ENCODE assay signal across 26 cellular contexts in the genomic region with DNA sequence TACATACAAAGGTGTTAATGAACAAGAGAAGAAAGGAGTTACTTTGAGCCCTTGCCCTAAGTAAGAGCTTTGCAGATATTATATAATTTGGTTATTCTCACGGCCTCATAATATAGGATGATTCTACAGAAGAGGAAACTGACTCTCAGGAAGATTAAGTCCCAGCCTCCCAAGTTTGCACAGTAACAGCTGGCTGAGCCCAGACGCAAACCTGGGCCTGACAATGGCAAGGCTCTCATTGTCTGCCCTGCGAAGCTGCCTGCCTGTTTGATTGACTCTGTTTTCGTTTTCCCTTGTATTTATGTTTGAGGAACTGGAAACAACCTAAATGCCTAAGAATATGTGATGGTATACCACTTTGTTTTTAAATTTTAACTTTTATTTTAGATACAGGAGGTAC.
"Had no signal": no experiment of that assay in that cellular context is flagged by ENCODE, and none has a peak within 500 bp of the region (broad histone marks: within the 10 kb centered on the region; RNA-seq: fewer than 3 reads in every experiment).

No MANE protein-coding gene starts in this region.

- H3K9me3 ChIP-seq: psoas muscle, sigmoid colon, suprapubic skin, tibial artery, upper lobe of right lung had no signal

- H2AFZ ChIP-seq: neural progenitor cell, parathyroid adenoma had no signal

- ATAC-seq: left ventricle myocardium superior; naive thymus-derived CD8-positive, alpha-beta T cell; psoas muscle; stimulated activated naive B cell treated with anti-CD40 and anti-IgM and Interleukin-4, amounts not matched to agents 10 μg/mL and 1 μg/mL and 100 μg/mL, for 72 hours had no signal

- H3K27me3 ChIP-seq: neural progenitor cell, sigmoid colon, suprapubic skin, upper lobe of right lung had no signal

- H3K4me3 ChIP-seq: neural progenitor cell, psoas muscle, sigmoid colon, suprapubic skin, tibial artery, upper lobe of right lung had no signal

- H3K27ac ChIP-seq: neural progenitor cell, parathyroid adenoma, psoas muscle, sigmoid colon, suprapubic skin, tibial artery, upper lobe of right lung had no signal

- H3K4me2 ChIP-seq: neural progenitor cell had no signal

- H3K36me3 ChIP-seq: neural progenitor cell, sigmoid colon, suprapubic skin, tibial artery, upper lobe of right lung had no signal

- DNase-seq: activated CD4-positive, alpha-beta memory T cell treated with anti-CD3 and anti-CD28 coated beads for 36 hours; activated CD4-positive, alpha-beta T cell treated with anti-CD3 and anti-CD28 coated beads, Interleukin-2, amount 10 ng/mL, durations not matched to agents 24 days and 14 days; activated CD4-positive, CD25-positive, alpha-beta regulatory T cell treated with anti-CD3 and anti-CD28 coated beads, Interleukin-2, amount 50 U/mL, for 72 hours; activated CD8-positive, alpha-beta memory T cell treated with anti-CD3 and anti-CD28 coated beads, Interleukin-2, amount 50 U/mL, for 48 hours; activated gamma-delta T cell; activated naive CD4-positive, alpha-beta T cell treated with anti-CD3 and anti-CD28 coated beads, Interleukin-2, amount 10 ng/mL, durations not matched to agents 7 days and 5 days; activated T-cell treated with anti-CD3 and anti-CD28 coated beads, Interleukin-2, amount 50 U/mL, for 24 hours; amniotic stem cell; caudate nucleus; glutamatergic neuron; islet precursor cell; left ventricle myocardium superior; mammary epithelial cell; naive thymus-derived CD8-positive, alpha-beta T cell; occipital lobe; psoas muscle; sigmoid colon; stimulated activated CD4-positive, alpha-beta T cell treated with anti-CD3 and anti-CD28 coated beads, Interleukin-15, amount 100 ng/mL, for 24 hours; stimulated activated CD4-positive, alpha-beta T cell treated with anti-CD3 and anti-CD28 coated beads, Interleukin-2, amount 100 ng/mL, for 24 hours; stimulated activated naive B cell treated with anti-CD40 and anti-IgM and Interleukin-4, amounts not matched to agents 10 μg/mL and 1 μg/mL and 100 μg/mL, for 72 hours; T-helper 9 cell; tibial artery; upper lobe of right lung had no signal

- H3K79me2 ChIP-seq: parathyroid adenoma had no signal

- H3K4me1 ChIP-seq: parathyroid adenoma, psoas muscle, sigmoid colon, tibial artery, upper lobe of right lung had no signal

- H3K9ac ChIP-seq: neural progenitor cell, parathyroid adenoma had no signal
